Comparison of ENCODE assay signal across 20 cellular contexts in genomic region chr2:44746367-44746766, GRCh38.
"Had no signal": no experiment of that assay in that cellular context is flagged by ENCODE, and none has a peak within 500 bp of the region (broad histone marks: within the 10 kb centered on the region; RNA-seq: fewer than 3 reads in every experiment).

No MANE protein-coding gene starts in this region.

- H3K36me3 ChIP-seq: lower lobe of right lung, suprapubic skin, vagina had no signal

- H3K9ac ChIP-seq: parathyroid adenoma had no signal

- H3K79me2 ChIP-seq: parathyroid adenoma had no signal

- ATAC-seq: lower lobe of right lung; natural killer cell; sciatic nerve; stimulated activated naive CD8-positive, alpha-beta T cell treated with anti-CD3 and anti-CD28 coated beads, Interleukin-15, amount 100 ng/mL, for 72 hours had no signal

- H3K4me3 Mint-ChIP-seq: natural killer cell; stimulated activated naive CD8-positive, alpha-beta T cell treated with anti-CD3 and anti-CD28 coated beads, Interleukin-15, amount 100 ng/mL, for 72 hours had no signal

- H3K9me3 ChIP-seq: lower lobe of right lung, suprapubic skin, vagina had no signal

- H2AFZ ChIP-seq: parathyroid adenoma had no signal

- H3K4me2 ChIP-seq: smooth muscle cell had no signal

- H3K9me3 Mint-ChIP-seq: natural killer cell; stimulated activated naive CD8-positive, alpha-beta T cell treated with anti-CD3 and anti-CD28 coated beads, Interleukin-15, amount 100 ng/mL, for 72 hours had no signal

- H3K4me1 ChIP-seq: lower lobe of right lung, suprapubic skin had no signal

- H3K27me3 ChIP-seq: dorsolateral prefrontal cortex, suprapubic skin, vagina had no signal

- FAIRE-seq: frontal cortex, keratinocyte had no signal

- H3K27ac ChIP-seq: dorsolateral prefrontal cortex, lower lobe of right lung, parathyroid adenoma, suprapubic skin, vagina had no signal

- H3K4me3 ChIP-seq: dorsolateral prefrontal cortex, lower lobe of right lung, smooth muscle cell, suprapubic skin, vagina had no signal

- H3K27me3 Mint-ChIP-seq: progenitor cell of endocrine pancreas; stimulated activated naive CD8-positive, alpha-beta T cell treated with anti-CD3 and anti-CD28 coated beads, Interleukin-15, amount 100 ng/mL, for 72 hours had no signal

- H3K27ac Mint-ChIP-seq: natural killer cell, progenitor cell of endocrine pancreas had no signal

- DNase-seq: dorsolateral prefrontal cortex; effector CD4-positive, alpha-beta T cell; hypothalamus; left ventricle myocardium superior; lower lobe of right lung; natural killer cell; stimulated activated CD4-positive, alpha-beta T cell treated with anti-CD3 and anti-CD28 coated beads, Interleukin-12 subunit alpha, Interleukin-12 subunit beta, amount 100 ng/mL, for 4 hours; stimulated activated CD4-positive, alpha-beta T cell treated with anti-CD3 and anti-CD28 coated beads, Interleukin-1b, Interleukin-23, amount 100 ng/mL, for 48 hours; stimulated activated CD4-positive, alpha-beta T cell treated with anti-CD3 and anti-CD28 coated beads, Interleukin-4, amount 100 ng/mL, for 1 hour; stimulated activated CD8-positive, alpha-beta memory T cell treated with anti-CD3 and anti-CD28 coated beads, Interleukin-4, amount 100 ng/mL, for 48 hours; stimulated activated naive CD4-positive, alpha-beta T cell; stimulated activated naive CD8-positive, alpha-beta T cell treated with anti-CD3 and anti-CD28 coated beads, Interleukin-15, amount 100 ng/mL, for 72 hours had no signal
